8 cellular contexts compared by ENCODE assay signal in genomic region chr7:116861717-116862116, GRCh38. TPM values are rescaled to one million over a fixed set of nuclear protein-coding genes. Genes with fewer than 3 reads are reported as not detected.
DNase-seq lines count a peak whose midpoint lies in the region; ATAC-seq and TF ChIP-seq lines count a peak whose summit lies in the region.

No MANE protein-coding gene starts in this region.

- peaks cover 25% of the 10 kb centered on the region for H3K4me1 Mint-ChIP-seq in activated T-helper 2 cell treated with anti-CD3 and anti-CD28 coated beads, Interferon-gamma antibody, Interleukin-2, Interleukin-4, amounts not matched to agents 10 μg/mL and 5 μg/mL and 100 μg/mL, durations not matched to agents 14 hours and 24 hours and 36 hours (ENCODE audit: low read depth)
- H3K4me1 Mint-ChIP-seq in memory B cell = peaks cover 19% of the 10 kb centered on the region

- TF ChIP-seq POLR2A in vagina (IDR thresholded peaks at IDR 0.05) = no peak

- 78% methylated on average over 4 of the region's 4 CpGs for WGBS in right cardiac atrium

- no peaks in the 10 kb centered on the region for H3K9me3 ChIP-seq in left ventricle myocardium inferior (replicated peaks)
- no peaks in the 10 kb centered on the region for H3K9me3 ChIP-seq in right cardiac atrium (ENCODE audit: control insufficient read depth, low read length)
- H3K9me3 ChIP-seq in vagina = no peaks in the 10 kb centered on the region

- H3K36me3 Mint-ChIP-seq in activated T-helper 2 cell treated with anti-CD3 and anti-CD28 coated beads, Interferon-gamma antibody, Interleukin-2, Interleukin-4, amounts not matched to agents 10 μg/mL and 5 μg/mL and 100 μg/mL, durations not matched to agents 14 hours and 24 hours and 36 hours (ENCODE audit: low read depth) = peaks cover 15% of the 10 kb centered on the region
- H3K36me3 Mint-ChIP-seq in memory B cell = peaks cover 3% of the 10 kb centered on the region

- DNase-seq in left ventricle myocardium inferior = no peak
- no peak for DNase-seq in right cardiac atrium
- no peak for DNase-seq in activated T-helper 2 cell treated with anti-CD3 and anti-CD28 coated beads, Interferon-gamma antibody, Interleukin-2, Interleukin-4, amounts not matched to agents 10 μg/mL and 5 μg/mL and 100 μg/mL, durations not matched to agents 14 hours and 24 hours and 36 hours (ENCODE audit: low spot score)
- DNase-seq in memory B cell (ENCODE audit: low spot score in 2 of 2) = no peak
- DNase-seq in vagina (ENCODE audit: extremely low spot score in 2 of 2) = no peak
- DNase-seq in stimulated activated CD4-positive, alpha-beta T cell treated with anti-CD3 and anti-CD28 coated beads, Interleukin-2, amount 100 ng/mL, for 48 hours = no peak

- H3K27me3 ChIP-seq in left ventricle myocardium inferior (ENCODE audit: low read depth) (no peaks in the 10 kb centered on the region), right cardiac atrium (ENCODE audit: control insufficient read depth, insufficient read depth) (no peaks in the 10 kb centered on the region), vagina (no peaks in the 10 kb centered on the region)

- H3K27ac ChIP-seq in left ventricle myocardium inferior (replicated peaks) (peak overlapping the region; percentile 99), right cardiac atrium (ENCODE audit: low read length) (no peak overlapping the region), vagina (no peak overlapping the region)

- H3K4me3 ChIP-seq in left ventricle myocardium inferior (peak overlapping the region; percentile 92), right cardiac atrium (ENCODE audit: low read length) (no peak overlapping the region), vagina (peak overlapping the region; percentile 81 to 90)

- H3K4me1 ChIP-seq in left ventricle myocardium inferior (peaks cover 48% of the 10 kb centered on the region), right cardiac atrium (ENCODE audit: control insufficient read depth, insufficient read depth, low read length) (no peaks in the 10 kb centered on the region), vagina (peaks cover 28% of the 10 kb centered on the region)

- intact Hi-C loops in left ventricle myocardium inferior (cut with micrococcal nuclease) = no loop called here
- intact Hi-C loops in right cardiac atrium (cut with DNase I) = no loop called here
- intact Hi-C loops in activated T-helper 2 cell treated with anti-CD3 and anti-CD28 coated beads, Interferon-gamma antibody, Interleukin-2, Interleukin-4, amounts not matched to agents 10 μg/mL and 5 μg/mL and 100 μg/mL, durations not matched to agents 14 hours and 24 hours and 36 hours (cut with micrococcal nuclease) = loop anchor here (2.0 to 5.0 kb wide), 5 partner anchors 93 to 649 kb away; partner anchors contain the start of gene TES
- intact Hi-C loops in vagina (cut with DNase I) = no loop called here

- peaks cover 24% of the 10 kb centered on the region for H3K27me3 Mint-ChIP-seq in activated T-helper 2 cell treated with anti-CD3 and anti-CD28 coated beads, Interferon-gamma antibody, Interleukin-2, Interleukin-4, amounts not matched to agents 10 μg/mL and 5 μg/mL and 100 μg/mL, durations not matched to agents 14 hours and 24 hours and 36 hours (ENCODE audit: low read depth)
- H3K27me3 Mint-ChIP-seq in memory B cell = peaks cover 3% of the 10 kb centered on the region

- H3K36me3 ChIP-seq in left ventricle myocardium inferior (no peaks in the 10 kb centered on the region), vagina (no peaks in the 10 kb centered on the region)

- ATAC-seq in right cardiac atrium = no peak
- no peak for ATAC-seq in memory B cell (ENCODE audit: low read depth)
- ATAC-seq in GM19328 (IDR thresholded peaks at IDR 0.05; ENCODE audit: unreplicated experiment) = no peak
- no peak for ATAC-seq in HG03095 (IDR thresholded peaks at IDR 0.05; ENCODE audit: unreplicated experiment)

- peak overlapping the region; percentile 54 for H3K27ac Mint-ChIP-seq in activated T-helper 2 cell treated with anti-CD3 and anti-CD28 coated beads, Interferon-gamma antibody, Interleukin-2, Interleukin-4, amounts not matched to agents 10 μg/mL and 5 μg/mL and 100 μg/mL, durations not matched to agents 14 hours and 24 hours and 36 hours
- H3K27ac Mint-ChIP-seq in memory B cell = peak overlapping the region; percentile 92

- TF ChIP-seq CTCF in left ventricle myocardium inferior (IDR thresholded peaks at IDR 0.05; ENCODE audit: borderline replicate concordance) = no peak
- no peak for TF ChIP-seq CTCF in vagina (IDR thresholded peaks at IDR 0.05)

- peak overlapping the region; percentile 62 for H3K4me3 Mint-ChIP-seq in activated T-helper 2 cell treated with anti-CD3 and anti-CD28 coated beads, Interferon-gamma antibody, Interleukin-2, Interleukin-4, amounts not matched to agents 10 μg/mL and 5 μg/mL and 100 μg/mL, durations not matched to agents 14 hours and 24 hours and 36 hours (ENCODE audit: low read depth)
- H3K4me3 Mint-ChIP-seq in memory B cell = peak overlapping the region; percentile 96

- no peaks in the 10 kb centered on the region for H3K9me3 Mint-ChIP-seq in activated T-helper 2 cell treated with anti-CD3 and anti-CD28 coated beads, Interferon-gamma antibody, Interleukin-2, Interleukin-4, amounts not matched to agents 10 μg/mL and 5 μg/mL and 100 μg/mL, durations not matched to agents 14 hours and 24 hours and 36 hours
- H3K9me3 Mint-ChIP-seq in memory B cell = no peaks in the 10 kb centered on the region

RNA-seq across cellular contexts. Expression of gene CAPZA2, which starts 0.7 kb away (rescaled TPM):
- 313 TPM for total RNA-seq in left ventricle myocardium inferior
- 100 to 1,000 TPM; 318 to 447 (median 349) TPM for total RNA-seq in right cardiac atrium
- polyA plus RNA-seq in right cardiac atrium = 71.9 TPM
- total RNA-seq in activated T-helper 2 cell treated with anti-CD3 and anti-CD28 coated beads, Interferon-gamma antibody, Interleukin-2, Interleukin-4, amounts not matched to agents 10 μg/mL and 5 μg/mL and 100 μg/mL, durations not matched to agents 14 hours and 24 hours and 36 hours = 128 and 147 TPM in 2 replicates
- total RNA-seq in vagina = 86.2 TPM
